1 cellular context compared by ENCODE assay signal in the genomic region with DNA sequence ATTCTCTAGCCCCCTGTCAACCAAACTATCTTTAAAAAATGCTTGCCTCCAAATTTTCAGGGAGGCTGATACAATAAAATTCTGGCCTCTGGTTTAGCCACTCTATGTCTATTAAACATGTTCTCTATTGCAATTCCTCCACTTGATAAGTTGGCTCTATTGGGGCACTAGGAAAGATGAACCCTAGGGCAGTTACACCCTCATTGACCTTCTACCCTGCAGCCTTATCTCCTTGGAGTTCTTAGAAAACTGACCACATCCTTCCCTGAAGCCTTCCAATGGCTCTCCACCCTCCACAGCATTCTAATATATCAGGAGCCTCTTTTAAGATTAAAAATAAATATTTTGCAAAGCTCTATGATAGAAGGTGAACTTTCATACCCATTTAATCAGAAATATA.
TF ChIP-seq lines count a peak whose summit lies in the region.

No MANE protein-coding gene starts in this region.

TF ChIP-seq in H1, 55 proteins besides CTCF, POLR2A, EP300 and RAD21 (continued from another document):
- TF ChIP-seq, protein P1, sequence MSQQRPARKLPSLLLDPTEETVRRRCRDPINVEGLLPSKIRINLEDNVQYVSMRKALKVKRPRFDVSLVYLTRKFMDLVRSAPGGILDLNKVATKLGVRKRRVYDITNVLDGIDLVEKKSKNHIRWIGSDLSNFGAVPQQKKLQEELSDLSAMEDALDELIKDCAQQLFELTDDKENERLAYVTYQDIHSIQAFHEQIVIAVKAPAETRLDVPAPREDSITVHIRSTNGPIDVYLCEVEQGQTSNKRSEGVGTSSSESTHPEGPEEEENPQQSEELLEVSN (IDR thresholded peaks at IDR 0.05), result no peak
- TF ChIP-seq CEBPB (IDR thresholded peaks at IDR 0.05; ENCODE audit: low read depth, low read length) (no peak), EGR1 (IDR thresholded peaks at IDR 0.05; ENCODE audit: borderline replicate concordance, low read depth, low read length) (no peak), MAFK (IDR thresholded peaks at IDR 0.05; ENCODE audit: low read depth, low read length) (no peak)
TF ChIP-seq in H1: peak in this region for 0.
